7 cellular contexts compared by ENCODE assay signal in genomic region chr14:105705862-105706781, GRCh38.
DNase-seq lines count a peak whose midpoint lies in the region; ATAC-seq and TF ChIP-seq lines count a peak whose summit lies in the region.
"Not testable (repeated sequence)": the region's sequence is repeated elsewhere in the genome, so short reads cannot be mapped to it uniquely, and the experiment has no call there.

No MANE protein-coding gene starts in this region.

- not testable (repeated sequence) for H3K36me3 ChIP-seq in RWPE2 (ENCODE audit: low read depth)

- not testable (repeated sequence) for H3K27me3 ChIP-seq in RWPE2 (ENCODE audit: insufficient read depth, poor library complexity, severe bottlenecking)

- H3K9me3 Mint-ChIP-seq in activated naive CD8-positive, alpha-beta T cell treated with anti-CD3 and anti-CD28 coated beads, Interleukin-2, amount 50 U/mL, for 24 hours; memory B cell: not testable (repeated sequence)

- peak; percentile 46 for ATAC-seq in GM21786 (IDR thresholded peaks at IDR 0.05; ENCODE audit: unreplicated experiment)
- peak; percentile 47 for ATAC-seq in HG03135 (IDR thresholded peaks at IDR 0.05; ENCODE audit: unreplicated experiment)
- not testable (repeated sequence) for ATAC-seq in RWPE2 (ENCODE audit: low read depth)
- ATAC-seq in activated naive CD8-positive, alpha-beta T cell treated with anti-CD3 and anti-CD28 coated beads, Interleukin-2, amount 50 U/mL, for 24 hours, result peak; percentile 26
- peak; percentile 87 for ATAC-seq in memory B cell (ENCODE audit: low read depth)

- not testable (repeated sequence) for H3K27me3 Mint-ChIP-seq in activated naive CD8-positive, alpha-beta T cell treated with anti-CD3 and anti-CD28 coated beads, Interleukin-2, amount 50 U/mL, for 24 hours; memory B cell

- H3K4me3 ChIP-seq in RWPE2 (ENCODE audit: severe bottlenecking), result not testable (repeated sequence)

- not testable (repeated sequence) for H3K9me3 ChIP-seq in RWPE2 (ENCODE audit: severe bottlenecking)

- H3K4me3 Mint-ChIP-seq in activated naive CD8-positive, alpha-beta T cell treated with anti-CD3 and anti-CD28 coated beads, Interleukin-2, amount 50 U/mL, for 24 hours, result not testable (repeated sequence)
- H3K4me3 Mint-ChIP-seq in memory B cell, result peak overlapping the region; percentile 84

- not testable (repeated sequence) for H3K27ac ChIP-seq in RWPE2 (ENCODE audit: poor library complexity, severe bottlenecking)

- DNase-seq in GM19240 (ENCODE audit: insufficient read length, low spot score), result peak; percentile 50
- peak; percentile 66 for DNase-seq in RWPE2 (ENCODE audit: low spot score)
- DNase-seq in activated naive CD8-positive, alpha-beta T cell treated with anti-CD3 and anti-CD28 coated beads, Interleukin-2, amount 50 U/mL, for 24 hours, result not testable (repeated sequence)
- peak; percentile 59 to 70 for DNase-seq in memory B cell (ENCODE audit: low spot score in 2 of 2)

- not testable (repeated sequence) for H3K27ac Mint-ChIP-seq in activated naive CD8-positive, alpha-beta T cell treated with anti-CD3 and anti-CD28 coated beads, Interleukin-2, amount 50 U/mL, for 24 hours
- H3K27ac Mint-ChIP-seq in memory B cell, result peak overlapping the region; percentile 70

- not testable (repeated sequence) for H3K36me3 Mint-ChIP-seq in activated naive CD8-positive, alpha-beta T cell treated with anti-CD3 and anti-CD28 coated beads, Interleukin-2, amount 50 U/mL, for 24 hours (ENCODE audit: low read depth)
- peaks cover 14% of the 10 kb centered on the region for H3K36me3 Mint-ChIP-seq in memory B cell

- H3K4me1 Mint-ChIP-seq in activated naive CD8-positive, alpha-beta T cell treated with anti-CD3 and anti-CD28 coated beads, Interleukin-2, amount 50 U/mL, for 24 hours, result not testable (repeated sequence)
- peaks cover 29% of the 10 kb centered on the region for H3K4me1 Mint-ChIP-seq in memory B cell

- H3K4me1 ChIP-seq in RWPE2 (ENCODE audit: insufficient read depth, poor library complexity, severe bottlenecking), result not testable (repeated sequence)

- peak; percentile 47; the same call in 2 of the 3 replicates for TF ChIP-seq CTCF in GM12872 (IDR thresholded peaks at IDR 0.05; ENCODE audit: insufficient read depth, low read depth, low read length)
- not testable (repeated sequence) for TF ChIP-seq CTCF in RWPE2 (IDR thresholded peaks at IDR 0.05; ENCODE audit: poor library complexity, severe bottlenecking)
